Comparison of ENCODE assay signal across 8 cellular contexts in genomic region chr20:5080384-5080877, GRCh38. TPM values are rescaled to one million over a fixed set of nuclear protein-coding genes. Genes with fewer than 3 reads are reported as not detected.
A peak's percentile ranks its signal among the peaks of the same experiment; 100 is the strongest.
DNase-seq lines count a peak whose midpoint lies in the region; ATAC-seq and TF ChIP-seq lines count a peak whose summit lies in the region.

No MANE protein-coding gene starts in this region.

- POLR2A ChIA-PET in CD8-positive, alpha-beta T cell (lab: Charles Lee) = interaction anchor here (0.7 to 1.3 kb wide), 4 partner anchors 8 to 269 kb away, joined by 3 to 6 read pairs (median 3); partner anchors contain the start of gene PCNA
- POLR2A ChIA-PET in activated CD4-positive, alpha-beta memory T cell treated with anti-CD3 and anti-CD28 coated beads for 36 hours (lab: Charles Lee) = interaction anchor here (1.4 kb wide), 1 partner anchor 24 kb away, joined by 4 read pairs; no protein-coding TSS in a partner anchor

- no peaks in the 10 kb centered on the region for H3K27me3 ChIP-seq in CD8-positive, alpha-beta T cell (ENCODE audit: insufficient read depth, low read length)
- no peaks in the 10 kb centered on the region for H3K27me3 ChIP-seq in left lung

- no peaks in the 10 kb centered on the region for H3K36me3 ChIP-seq in CD8-positive, alpha-beta T cell (ENCODE audit: insufficient read depth, low read length)
- no peaks in the 10 kb centered on the region for H3K36me3 ChIP-seq in left lung

- no peaks in the 10 kb centered on the region for H3K9me3 Mint-ChIP-seq in CD8-positive, alpha-beta T cell
- H3K9me3 Mint-ChIP-seq in activated CD4-positive, alpha-beta memory T cell treated with anti-CD3 and anti-CD28 coated beads for 36 hours = no peaks in the 10 kb centered on the region

- no peak for ATAC-seq in CD8-positive, alpha-beta T cell
- ATAC-seq in HG02973 (IDR thresholded peaks at IDR 0.05; ENCODE audit: unreplicated experiment) (peak; percentile 30), left lung (peak; percentile 70), esophagus mucosa (no peak), HG02763 (IDR thresholded peaks at IDR 0.05; ENCODE audit: unreplicated experiment) (no peak)

- no peak overlapping the region for H3K27ac ChIP-seq in CD8-positive, alpha-beta T cell (ENCODE audit: low read depth, low read length)
- peak overlapping the region; percentile 89 to 97 for H3K27ac ChIP-seq in left lung

- no peak overlapping the region for H3K4me3 ChIP-seq in CD8-positive, alpha-beta T cell (ENCODE audit: low read depth, low read length)
- H3K4me3 ChIP-seq in left lung = no peak overlapping the region

- H3K36me3 Mint-ChIP-seq in CD8-positive, alpha-beta T cell = no peaks in the 10 kb centered on the region
- H3K36me3 Mint-ChIP-seq in activated CD4-positive, alpha-beta memory T cell treated with anti-CD3 and anti-CD28 coated beads for 36 hours = peaks cover 1% of the 10 kb centered on the region

- H3K4me1 Mint-ChIP-seq in CD8-positive, alpha-beta T cell (ENCODE audit: low read depth) = peaks cover 24% of the 10 kb centered on the region
- H3K4me1 Mint-ChIP-seq in activated CD4-positive, alpha-beta memory T cell treated with anti-CD3 and anti-CD28 coated beads for 36 hours (ENCODE audit: low read depth) = peaks cover 37% of the 10 kb centered on the region

- H3K9me3 ChIP-seq in CD8-positive, alpha-beta T cell (ENCODE audit: low read length) = no peaks in the 10 kb centered on the region
- no peaks in the 10 kb centered on the region for H3K9me3 ChIP-seq in left lung

- peaks cover 17% of the 10 kb centered on the region for H3K4me1 ChIP-seq in CD8-positive, alpha-beta T cell (ENCODE audit: insufficient read depth, low read length)
- H3K4me1 ChIP-seq in left lung = peaks cover 11 to 66% of the 10 kb centered on the region in 2 donors

- TF ChIP-seq CTCF in CD8-positive, alpha-beta T cell (IDR thresholded peaks at IDR 0.05) = no peak
- no peak for TF ChIP-seq CTCF in left lung (IDR thresholded peaks at IDR 0.05)

- no peak for DNase-seq in CD8-positive, alpha-beta T cell
- DNase-seq in activated CD4-positive, alpha-beta memory T cell treated with anti-CD3 and anti-CD28 coated beads for 36 hours = peak; percentile 64
- peak; percentile 84 to 92 for DNase-seq in left lung
- no peak for DNase-seq in central memory CD4-positive, alpha-beta T cell
- DNase-seq in NCI-H1694 treated with DMSO at 0.1 percent for 48 hours (lab: John Stamatoyannopoulos, UW) = no peak

- H3K27ac Mint-ChIP-seq in CD8-positive, alpha-beta T cell = peak overlapping the region; percentile 60
- H3K27ac Mint-ChIP-seq in activated CD4-positive, alpha-beta memory T cell treated with anti-CD3 and anti-CD28 coated beads for 36 hours = peak overlapping the region; percentile 71

- no peak overlapping the region for H3K4me3 Mint-ChIP-seq in CD8-positive, alpha-beta T cell
- H3K4me3 Mint-ChIP-seq in activated CD4-positive, alpha-beta memory T cell treated with anti-CD3 and anti-CD28 coated beads for 36 hours = no peak overlapping the region

- no peaks in the 10 kb centered on the region for H3K27me3 Mint-ChIP-seq in CD8-positive, alpha-beta T cell (ENCODE audit: low read depth)
- H3K27me3 Mint-ChIP-seq in activated CD4-positive, alpha-beta memory T cell treated with anti-CD3 and anti-CD28 coated beads for 36 hours = no peaks in the 10 kb centered on the region

- CTCF ChIA-PET in CD8-positive, alpha-beta T cell (lab: Charles Lee) = interaction anchor here (1.3 to 2.8 kb wide), 4 partner anchors 12 to 309 kb away, joined by 3 to 17 read pairs (median 7); no protein-coding TSS in a partner anchor
- CTCF ChIA-PET in activated CD4-positive, alpha-beta memory T cell treated with anti-CD3 and anti-CD28 coated beads for 36 hours (lab: Charles Lee) = interaction anchor here (0.8 to 4.6 kb wide), 5 partner anchors 15 to 122 kb away, joined by 3 to 28 read pairs (median 4); no protein-coding TSS in a partner anchor

- intact Hi-C loops in CD8-positive, alpha-beta T cell (cut with DNase I, micrococcal nuclease) = no loop called here
- intact Hi-C loops in activated CD4-positive, alpha-beta memory T cell treated with anti-CD3 and anti-CD28 coated beads for 36 hours (cut with micrococcal nuclease) = no loop called here
- intact Hi-C loops in left lung (cut with DNase I) = no loop called here

RNA-seq across cellular contexts. Expression of gene TMEM230, which starts 32.4 kb away (rescaled TPM):
- total RNA-seq in CD8-positive, alpha-beta T cell = 10 to 100 TPM; 20.7 to 23.5 TPM
- 10 to 100 TPM; 75.5 to 77.1 TPM for total RNA-seq in activated CD4-positive, alpha-beta memory T cell treated with anti-CD3 and anti-CD28 coated beads for 36 hours
- total RNA-seq in left lung = 100 to 1,000 TPM in 1 of 2 donors, 10 to 100 TPM in 1; 98.4 to 112 TPM
- 34.9 TPM for total RNA-seq in esophagus mucosa

RNA-seq across cellular contexts. Expression of gene PCNA, which starts 39.3 kb away (rescaled TPM):
- 10 to 100 TPM; 40.2 to 40.6 TPM for total RNA-seq in CD8-positive, alpha-beta T cell
- 100 to 1,000 TPM; 554 to 560 TPM for total RNA-seq in activated CD4-positive, alpha-beta memory T cell treated with anti-CD3 and anti-CD28 coated beads for 36 hours
- 10 to 100 TPM; 80.4 to 93.9 TPM for total RNA-seq in left lung
- total RNA-seq in esophagus mucosa = 81.9 TPM

RNA-seq across cellular contexts. Expression of gene CDS2, which starts 46.4 kb away (rescaled TPM):
- total RNA-seq in CD8-positive, alpha-beta T cell = 10 to 100 TPM; 68.7 to 70.9 TPM
- total RNA-seq in activated CD4-positive, alpha-beta memory T cell treated with anti-CD3 and anti-CD28 coated beads for 36 hours = 10 to 100 TPM; 46.5 to 47.4 TPM
- total RNA-seq in left lung = 10 to 100 TPM; 59.6 to 61.0 TPM
- total RNA-seq in esophagus mucosa = 24.5 TPM

Comparison
In these comparisons a context has a peak if more than half of its experiments do, and no peak if none do; other contexts are left out.
1. ATAC-seq: peak in HG02973 (single experiment) and left lung (single experiment); none in CD8-positive, alpha-beta T cell (single experiment), esophagus mucosa (single experiment) and HG02763 (single experiment).
2. DNase-seq: peak in activated CD4-positive, alpha-beta memory T cell treated with anti-CD3 and anti-CD28 coated beads for 36 hours (single experiment) and left lung (2 of 2); none in CD8-positive, alpha-beta T cell (0 of 7), central memory CD4-positive, alpha-beta T cell (single experiment) and NCI-H1694 treated with DMSO at 0.1 percent for 48 hours (single experiment).